9 cellular contexts compared by ENCODE assay signal in genomic region chr12:58832-59231, GRCh38. TPM values are rescaled to one million over a fixed set of nuclear protein-coding genes. Genes with fewer than 3 reads are reported as not detected.
"Had no signal": no experiment of that assay in that cellular context is flagged by ENCODE, and none has a peak within 500 bp of the region (broad histone marks: within the 10 kb centered on the region; RNA-seq: fewer than 3 reads in every experiment).

No MANE protein-coding gene starts in this region.

- DNase-seq: GDM1, GF-D8 had no signal

- H3K4me3 ChIP-seq: GM12878 had no signal

- ATAC-seq: GM12878 had no signal

- FAIRE-seq: G401.6, GM12878, GM12891, GM12892, GM18507, GM19239 had no signal

RNA-seq across cellular contexts. Expression of gene IQSEC3, which starts 7.7 kb away (rescaled TPM):
- total RNA-seq: G401, GM12878 had no signal
- polyA plus RNA-seq: GM12878 had no signal
